In the genomic region with DNA sequence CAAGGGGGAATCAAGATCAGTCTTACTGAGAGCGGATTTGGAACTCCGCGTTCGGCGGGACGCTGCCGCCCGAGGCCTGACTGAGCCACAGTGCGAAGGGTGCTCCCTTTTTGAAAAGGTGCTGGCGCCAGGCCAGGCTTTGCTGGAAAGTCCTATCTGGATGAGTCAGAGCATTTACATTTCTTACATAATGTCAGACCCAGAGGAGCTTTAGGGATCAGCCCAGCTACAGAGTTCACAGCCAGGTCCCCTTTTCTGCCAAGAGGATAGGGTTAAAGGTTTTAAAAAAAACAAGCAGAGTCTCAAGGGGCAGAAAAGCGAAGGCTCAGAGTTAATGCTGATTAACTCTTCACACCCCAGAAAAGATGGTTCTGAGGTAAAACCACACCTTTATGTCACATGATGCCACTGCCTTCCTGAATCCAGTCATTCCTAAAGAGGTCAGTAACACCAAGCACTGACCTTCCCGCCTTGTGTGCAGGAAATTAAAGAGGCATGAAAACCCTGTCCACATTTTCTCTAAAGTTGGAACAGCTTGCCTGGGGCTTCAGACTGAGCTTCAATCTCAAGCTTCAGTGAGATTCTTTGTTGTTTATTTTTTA, we compare ENCODE assay signal across 8 cellular contexts. TPM values are rescaled to one million over a fixed set of nuclear protein-coding genes. Genes with fewer than 3 reads are reported as not detected.
A peak's percentile ranks its signal among the peaks of the same experiment; 100 is the strongest.
DNase-seq lines count a peak whose midpoint lies in the region; ATAC-seq and TF ChIP-seq lines count a peak whose summit lies in the region.

No MANE protein-coding gene starts in this region.

- no peaks in the 10 kb centered on the region for H3K9me3 Mint-ChIP-seq in CD8-positive, alpha-beta T cell

- POLR2A ChIA-PET in CD8-positive, alpha-beta T cell (lab: Charles Lee) = no interaction called here

- no peak overlapping the region for H3K4me3 ChIP-seq in CD8-positive, alpha-beta T cell (ENCODE audit: low read depth, low read length)

- TF ChIP-seq CTCF in CD8-positive, alpha-beta T cell (IDR thresholded peaks at IDR 0.05) = no peak

- no peaks in the 10 kb centered on the region for H3K9me3 ChIP-seq in CD8-positive, alpha-beta T cell (ENCODE audit: low read length)

- no peak for ATAC-seq in CD8-positive, alpha-beta T cell
- ATAC-seq in GM19467 (IDR thresholded peaks at IDR 0.05; ENCODE audit: unreplicated experiment) = peak; percentile 34
- ATAC-seq in left ventricle myocardium superior = peak; percentile 81
- ATAC-seq in GM18858 (IDR thresholded peaks at IDR 0.05; ENCODE audit: unreplicated experiment) = no peak

- peak overlapping the region; percentile 86 for H3K4me3 Mint-ChIP-seq in CD8-positive, alpha-beta T cell

- no peaks in the 10 kb centered on the region for H3K36me3 ChIP-seq in CD8-positive, alpha-beta T cell (ENCODE audit: insufficient read depth, low read length)

- H3K36me3 Mint-ChIP-seq in CD8-positive, alpha-beta T cell = peaks cover 3% of the 10 kb centered on the region

- H3K27ac ChIP-seq in CD8-positive, alpha-beta T cell (ENCODE audit: low read depth, low read length) = no peak overlapping the region

- H3K27me3 Mint-ChIP-seq in CD8-positive, alpha-beta T cell (ENCODE audit: low read depth) = peaks cover 4% of the 10 kb centered on the region

- peak in 4 of 7 experiments; percentile 21 to 53 (median 49) for DNase-seq in CD8-positive, alpha-beta T cell
- DNase-seq in HUDEP-2 (lab: John Stamatoyannopoulos, UW; ENCODE audit: unreplicated experiment in 76 of 76) (peak in 75 of 76 experiments; percentile 17 to 93 (median 83)), SHP77 treated with DMSO at 0.1 percent for 48 hours (lab: John Stamatoyannopoulos, UW) (peak; percentile 26), left ventricle myocardium superior (peak; percentile 97), putamen (ENCODE audit: low spot score) (peak; percentile 64)
- peak; percentile 51 for DNase-seq in activated naive CD8-positive, alpha-beta T cell treated with anti-CD3 and anti-CD28 coated beads, Interleukin-2, amount 50 U/mL, for 16 hours (ENCODE audit: low read depth, low spot score)

- H3K27me3 ChIP-seq in CD8-positive, alpha-beta T cell (ENCODE audit: insufficient read depth, low read length) = no peaks in the 10 kb centered on the region

- H3K27ac Mint-ChIP-seq in CD8-positive, alpha-beta T cell = no peak overlapping the region

- H3K4me1 Mint-ChIP-seq in CD8-positive, alpha-beta T cell (ENCODE audit: low read depth) = peaks cover 27% of the 10 kb centered on the region

- CTCF ChIA-PET in CD8-positive, alpha-beta T cell (lab: Charles Lee) = interaction anchor here (1.0 to 2.8 kb wide), 7 partner anchors 10 to 792 kb away, joined by 3 to 45 read pairs (median 8); no protein-coding TSS in a partner anchor

- intact Hi-C loops in CD8-positive, alpha-beta T cell (cut with DNase I, micrococcal nuclease) = no loop called here
- intact Hi-C loops in left ventricle myocardium superior (cut with micrococcal nuclease) = no loop called here

- H3K4me1 ChIP-seq in CD8-positive, alpha-beta T cell (ENCODE audit: insufficient read depth, low read length) = peaks cover 21% of the 10 kb centered on the region

RNA-seq across cellular contexts. Expression of gene FBXL14, which starts 11.7 kb away (rescaled TPM):
- 10 to 100 TPM; 28.1 to 30.5 TPM for total RNA-seq in CD8-positive, alpha-beta T cell
- total RNA-seq in left ventricle myocardium superior = 7.7 TPM

RNA-seq across cellular contexts. Expression of gene WNT5B, which starts 22.9 kb away (rescaled TPM):
- not detected for total RNA-seq in CD8-positive, alpha-beta T cell
- total RNA-seq in left ventricle myocardium superior = 2.4 TPM

Comparison
In these comparisons a context has a peak if more than half of its experiments do, and no peak if none do; other contexts are left out.
1. ATAC-seq: peak in GM19467 (single experiment) and left ventricle myocardium superior (single experiment); none in CD8-positive, alpha-beta T cell (single experiment) and GM18858 (single experiment).
2. DNase-seq: peak in every context shown above with its lines; median percentile 97 in left ventricle myocardium superior; 83 in HUDEP-2; 64 in putamen; 51 in activated naive CD8-positive, alpha-beta T cell treated with anti-CD3 and anti-CD28 coated beads, Interleukin-2, amount 50 U/mL, for 16 hours; 49 in CD8-positive, alpha-beta T cell; 26 in SHP77 treated with DMSO at 0.1 percent for 48 hours.